ENCODE assay signal across 25 cellular contexts in the genomic region with DNA sequence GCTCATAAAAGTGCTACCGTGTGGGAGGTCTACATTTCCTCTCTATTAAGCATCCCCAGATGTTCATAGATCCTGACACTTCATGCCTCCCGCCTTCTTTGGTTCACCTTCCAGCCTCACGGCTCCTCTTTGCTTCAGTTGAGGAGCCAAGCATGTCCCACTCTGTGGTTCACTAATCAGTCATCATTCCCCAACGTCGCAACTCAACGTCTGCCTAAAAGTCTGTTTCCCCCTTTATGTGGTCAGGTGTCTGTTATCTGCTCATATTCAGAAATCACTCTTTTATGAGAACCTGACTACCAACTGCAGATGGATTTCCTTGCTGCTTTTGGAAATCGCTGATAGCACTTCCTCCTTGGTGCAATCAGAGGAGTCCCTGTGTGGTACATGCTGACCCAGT.
"Had no signal": no experiment of that assay in that cellular context is flagged by ENCODE, and none has a peak within 500 bp of the region (broad histone marks: within the 10 kb centered on the region; RNA-seq: fewer than 3 reads in every experiment).

No MANE protein-coding gene starts in this region.

- H3K36me3 ChIP-seq: ascending aorta, brain microvascular endothelial cell, left lung, lower lobe of right lung, suprapubic skin, tibial artery had no signal

- H3K27ac Mint-ChIP-seq: activated CD4-positive, alpha-beta memory T cell treated with anti-CD3 and anti-CD28 coated beads for 36 hours; activated naive CD4-positive, alpha-beta T cell treated with anti-CD3 and anti-CD28 coated beads, Interleukin-2, amount 10 ng/mL, durations not matched to agents 7 days and 5 days; activated naive CD8-positive, alpha-beta T cell treated with anti-CD3 and anti-CD28 coated beads, Interleukin-2, amount 10 ng/mL, durations not matched to agents 7 days and 5 days; activated T-cell treated with anti-CD3 and anti-CD28 coated beads, Interleukin-2, amount 50 U/mL, for 24 hours; immature natural killer cell; stimulated activated naive B cell treated with anti-CD40 and anti-IgM and Interleukin-4, amounts not matched to agents 10 μg/mL and 1 μg/mL and 100 μg/mL, for 72 hours; T-helper 1 cell treated with Interleukin-12 subunit alpha and Interleukin-12 subunit beta and Interleukin-4 antibody, amounts not matched to agents 30 μg/mL and 1 μg/mL, for 36 hours had no signal

- H3K27me3 ChIP-seq: ascending aorta, brain microvascular endothelial cell, suprapubic skin, tibial artery had no signal

- H3K9me3 ChIP-seq: ascending aorta, left lung, lower lobe of right lung, suprapubic skin, tibial artery had no signal

- H3K9me3 Mint-ChIP-seq: activated CD4-positive, alpha-beta memory T cell treated with anti-CD3 and anti-CD28 coated beads for 36 hours; activated naive CD4-positive, alpha-beta T cell treated with anti-CD3 and anti-CD28 coated beads, Interleukin-2, amount 10 ng/mL, durations not matched to agents 7 days and 5 days; activated naive CD8-positive, alpha-beta T cell treated with anti-CD3 and anti-CD28 coated beads, Interleukin-2, amount 10 ng/mL, durations not matched to agents 7 days and 5 days; activated T-cell treated with anti-CD3 and anti-CD28 coated beads, Interleukin-2, amount 50 U/mL, for 24 hours; nephron; T-helper 1 cell treated with Interleukin-12 subunit alpha and Interleukin-12 subunit beta and Interleukin-4 antibody, amounts not matched to agents 30 μg/mL and 1 μg/mL, for 36 hours had no signal

- DNase-seq: activated CD4-positive, alpha-beta memory T cell treated with anti-CD3 and anti-CD28 coated beads for 36 hours; activated CD4-positive, alpha-beta T cell treated with anti-CD3 and anti-CD28 coated beads for 4 hours; activated CD8-positive, alpha-beta memory T cell treated with anti-CD3 and anti-CD28 coated beads, Interleukin-2, amount 50 U/mL, for 48 hours; activated gamma-delta T cell; activated naive CD4-positive, alpha-beta T cell treated with anti-CD3 and anti-CD28 coated beads, Interleukin-2, amount 10 ng/mL, durations not matched to agents 7 days and 5 days; activated naive CD8-positive, alpha-beta T cell treated with anti-CD3 and anti-CD28 coated beads, Interleukin-2, amount 10 ng/mL, durations not matched to agents 7 days and 5 days; activated T-cell treated with anti-CD3 and anti-CD28 coated beads, Interleukin-2, amount 50 U/mL, for 24 hours; brain microvascular endothelial cell; head of caudate nucleus; hippocampal formation; immature natural killer cell; kidney; left lung; lower lobe of right lung; mesendoderm; stimulated activated CD4-positive, alpha-beta T cell treated with anti-CD3 and anti-CD28 coated beads, Interleukin-1b, Interleukin-23, amount 100 ng/mL, for 48 hours; stimulated activated naive B cell treated with anti-CD40 and anti-IgM and Interleukin-4, amounts not matched to agents 10 μg/mL and 1 μg/mL and 100 μg/mL, for 72 hours; T-helper 9 cell; tibial artery had no signal

- H3K4me1 Mint-ChIP-seq: activated naive CD4-positive, alpha-beta T cell treated with anti-CD3 and anti-CD28 coated beads, Interleukin-2, amount 10 ng/mL, durations not matched to agents 7 days and 5 days; immature natural killer cell; stimulated activated naive B cell treated with anti-CD40 and anti-IgM and Interleukin-4, amounts not matched to agents 10 μg/mL and 1 μg/mL and 100 μg/mL, for 72 hours had no signal

- ATAC-seq: left lung; lower lobe of right lung; stimulated activated naive B cell treated with anti-CD40 and anti-IgM and Interleukin-4, amounts not matched to agents 10 μg/mL and 1 μg/mL and 100 μg/mL, for 72 hours had no signal

- H3K27ac ChIP-seq: ascending aorta, left lung, lower lobe of right lung, suprapubic skin, tibial artery, VCaP had no signal

- H3K36me3 Mint-ChIP-seq: activated CD4-positive, alpha-beta memory T cell treated with anti-CD3 and anti-CD28 coated beads for 36 hours; activated naive CD4-positive, alpha-beta T cell treated with anti-CD3 and anti-CD28 coated beads, Interleukin-2, amount 10 ng/mL, durations not matched to agents 7 days and 5 days; activated naive CD8-positive, alpha-beta T cell treated with anti-CD3 and anti-CD28 coated beads, Interleukin-2, amount 10 ng/mL, durations not matched to agents 7 days and 5 days; immature natural killer cell; stimulated activated naive B cell treated with anti-CD40 and anti-IgM and Interleukin-4, amounts not matched to agents 10 μg/mL and 1 μg/mL and 100 μg/mL, for 72 hours had no signal

- H3K4me3 ChIP-seq: ascending aorta, left lung, lower lobe of right lung, smooth muscle cell, suprapubic skin, tibial artery had no signal

- H3K4me3 Mint-ChIP-seq: activated CD4-positive, alpha-beta memory T cell treated with anti-CD3 and anti-CD28 coated beads for 36 hours; activated naive CD4-positive, alpha-beta T cell treated with anti-CD3 and anti-CD28 coated beads, Interleukin-2, amount 10 ng/mL, durations not matched to agents 7 days and 5 days; activated naive CD8-positive, alpha-beta T cell treated with anti-CD3 and anti-CD28 coated beads, Interleukin-2, amount 10 ng/mL, durations not matched to agents 7 days and 5 days; activated T-cell treated with anti-CD3 and anti-CD28 coated beads, Interleukin-2, amount 50 U/mL, for 24 hours; immature natural killer cell; nephron; stimulated activated naive B cell treated with anti-CD40 and anti-IgM and Interleukin-4, amounts not matched to agents 10 μg/mL and 1 μg/mL and 100 μg/mL, for 72 hours; T-helper 1 cell treated with Interleukin-12 subunit alpha and Interleukin-12 subunit beta and Interleukin-4 antibody, amounts not matched to agents 30 μg/mL and 1 μg/mL, for 36 hours had no signal
